8 cellular contexts compared by ENCODE assay signal in the genomic region with DNA sequence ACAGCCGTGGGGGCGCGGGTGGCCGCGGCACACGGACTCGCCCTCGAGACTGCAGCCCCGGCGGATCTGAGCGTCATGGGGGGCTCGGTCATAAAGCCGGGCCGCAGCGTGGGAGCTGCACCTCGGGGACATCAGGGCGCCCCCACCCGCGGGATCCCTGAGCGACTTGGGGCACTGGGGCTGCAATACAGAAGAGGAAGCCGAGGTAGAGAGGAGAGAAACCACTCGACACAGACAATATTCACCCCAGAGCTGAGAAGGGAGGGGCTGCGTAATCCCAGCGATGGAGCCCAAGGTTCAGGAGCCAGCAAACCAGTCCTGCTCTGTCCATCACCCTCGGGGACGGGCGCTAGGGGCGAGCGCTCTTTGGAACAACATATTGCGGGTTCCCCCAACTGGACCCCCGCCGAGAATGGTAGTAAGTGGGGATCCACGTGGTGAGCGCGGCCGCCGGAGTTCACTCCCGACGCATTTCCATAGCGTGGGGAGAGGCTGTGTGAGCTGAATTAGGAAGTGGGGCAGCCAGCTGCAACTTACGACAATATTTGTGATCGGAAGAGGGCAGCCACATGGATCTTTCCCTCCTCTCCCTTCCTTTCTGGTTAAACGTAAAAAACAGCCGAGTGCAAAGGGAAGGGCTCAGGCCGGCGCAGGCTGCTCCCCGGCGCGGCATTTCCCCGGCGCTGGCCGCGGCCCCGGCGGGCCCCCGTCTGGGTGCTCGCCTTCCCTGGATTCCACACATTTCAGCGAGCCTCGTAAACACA. TPM values are rescaled to one million over a fixed set of nuclear protein-coding genes. Genes with fewer than 3 reads are reported as not detected.
DNase-seq lines count a peak whose midpoint lies in the region; ATAC-seq and TF ChIP-seq lines count a peak whose summit lies in the region.

No MANE protein-coding gene starts in this region.

- H3K9me3 ChIP-seq in RWPE2 (ENCODE audit: severe bottlenecking) (no peaks in the 10 kb centered on the region), body of pancreas (no peaks in the 10 kb centered on the region), iPS-20b (ENCODE audit: insufficient read depth, low read depth, low read length) (no peaks in the 10 kb centered on the region), skeletal muscle tissue (ENCODE audit: control insufficient read depth in 3 of 3, low read length in 3 of 3) (no peaks in the 10 kb centered on the region)

- H3K4me1 ChIP-seq in RWPE2 (ENCODE audit: insufficient read depth, poor library complexity, severe bottlenecking) (peaks cover 3% of the 10 kb centered on the region), body of pancreas (peaks cover 23% of the 10 kb centered on the region), iPS-20b (ENCODE audit: insufficient read depth, low read length) (peaks cover 28% of the 10 kb centered on the region), skeletal muscle tissue (ENCODE audit: control insufficient read depth in 3 of 3, insufficient read depth in 3 of 3, low read length in 3 of 3) (peaks cover 20 to 26% (median 24%) of the 10 kb centered on the region in 3 donors)

- peak overlapping the region; percentile 90 for H3K9ac ChIP-seq in iPS-20b (ENCODE audit: low read depth, low read length)
- peak overlapping the region; percentile 81 to 94 (median 84) for H3K9ac ChIP-seq in skeletal muscle tissue (ENCODE audit: low read depth in 1 of 3, low read length in 3 of 3)

- H3K4me3 ChIP-seq in RWPE2 (ENCODE audit: severe bottlenecking) = peak overlapping the region; percentile 49
- peak overlapping the region; percentile 33 to 55 for H3K4me3 ChIP-seq in body of pancreas
- H3K4me3 ChIP-seq in iPS-20b (ENCODE audit: low read length) = peak overlapping the region; percentile 96
- H3K4me3 ChIP-seq in skeletal muscle tissue (ENCODE audit: low read length in 3 of 3) = peak overlapping the region; percentile 86 to 93 (median 89)

- TF ChIP-seq CTCF in RWPE2 (IDR thresholded peaks at IDR 0.05; ENCODE audit: poor library complexity, severe bottlenecking) (no peak), body of pancreas (IDR thresholded peaks at IDR 0.05) (peak in 1 of 7 experiments; percentile 15)

- H3K27ac ChIP-seq in RWPE2 (ENCODE audit: poor library complexity, severe bottlenecking) (peak overlapping the region; percentile 90), body of pancreas (peak overlapping the region; percentile 88 to 93 (median 92)), iPS-20b (ENCODE audit: low read length) (peak overlapping the region; percentile 61), skeletal muscle tissue (ENCODE audit: low read depth, low read length) (peak overlapping the region; percentile 89)

- peak; percentile 34 for DNase-seq in NCI-H510A treated with DMSO at 0.1 percent for 48 hours (lab: John Stamatoyannopoulos, UW)
- DNase-seq in NCI-H510A (lab: John Stamatoyannopoulos, UW) = no peak
- no peak for DNase-seq in RWPE2 (ENCODE audit: low spot score)
- DNase-seq in body of pancreas = peak; percentile 43 to 71 (median 60)
- DNase-seq in NK-92 treated with Interleukin-12 subunit alpha and Interleukin-12 subunit beta, amount 100 ng/mL, for 24 hours (lab: John Stamatoyannopoulos, UW) = no peak

- no peaks in the 10 kb centered on the region for H3K27me3 ChIP-seq in RWPE2 (ENCODE audit: insufficient read depth, poor library complexity, severe bottlenecking)
- H3K27me3 ChIP-seq in body of pancreas = no peaks in the 10 kb centered on the region
- H3K27me3 ChIP-seq in iPS-20b (ENCODE audit: insufficient read depth, low read length) = peaks cover 17% of the 10 kb centered on the region; the same call in 1 of the 2 replicates
- no peaks in the 10 kb centered on the region for H3K27me3 ChIP-seq in skeletal muscle tissue (ENCODE audit: control insufficient read depth in 3 of 3, insufficient read depth in 3 of 3, low read length in 3 of 3)

- ATAC-seq in HG03521 (IDR thresholded peaks at IDR 0.05; ENCODE audit: unreplicated experiment) = peak; percentile 5
- ATAC-seq in RWPE2 (ENCODE audit: low read depth) = peak; percentile 14; the same call in 2 of the 3 replicates
- ATAC-seq in body of pancreas = peak; percentile 9

- WGBS in body of pancreas, 2 donors = 0 to 1% methylated on average over 44 to 59 of the region's 59 CpGs

- peak; percentile 25 to 62 (median 55) for TF ChIP-seq POLR2A in body of pancreas (IDR thresholded peaks at IDR 0.05)

- intact Hi-C loops in body of pancreas (cut with DNase I) = no loop called here

- H3K36me3 ChIP-seq in RWPE2 (ENCODE audit: low read depth) (no peaks in the 10 kb centered on the region), body of pancreas (replicated peaks in 1 of 2; ENCODE audit: insufficient read depth in 1 of 2, low read depth in 2 of 2) (no peaks in the 10 kb centered on the region), iPS-20b (ENCODE audit: insufficient read depth, low read depth, low read length) (peaks cover 16% of the 10 kb centered on the region; the same call in 1 of the 2 replicates), skeletal muscle tissue (ENCODE audit: control insufficient read depth in 3 of 3, insufficient read depth in 3 of 3, low read length in 3 of 3) (no peaks in the 10 kb centered on the region)

RNA-seq across cellular contexts. Expression of a gene that starts 9.9 kb away (rescaled TPM):
- total RNA-seq in body of pancreas (10 to 100 TPM in 1 of 2 donors, 1 to 10 TPM in 1; 8.3 to 47.5 TPM), skeletal muscle tissue (4.7 TPM)

Comparison
In these comparisons a context has a peak if more than half of its experiments do, and no peak if none do; other contexts are left out.
1. DNase-seq: peak in NCI-H510A treated with DMSO at 0.1 percent for 48 hours (single experiment) and body of pancreas (4 of 4); none in NCI-H510A (single experiment), RWPE2 (single experiment) and NK-92 treated with Interleukin-12 subunit alpha and Interleukin-12 subunit beta, amount 100 ng/mL, for 24 hours (single experiment).
2. H3K4me3 ChIP-seq: peak in every context shown above with its lines; median percentile 96 in iPS-20b; 89 in skeletal muscle tissue; 49 in RWPE2; 44 in body of pancreas.
3. Peak in every context shown above with its lines, with median percentiles within 50 percentile points of each other: ATAC-seq and H3K27ac ChIP-seq.